ENCODE assay signal across 1 cellular context in the genomic region with DNA sequence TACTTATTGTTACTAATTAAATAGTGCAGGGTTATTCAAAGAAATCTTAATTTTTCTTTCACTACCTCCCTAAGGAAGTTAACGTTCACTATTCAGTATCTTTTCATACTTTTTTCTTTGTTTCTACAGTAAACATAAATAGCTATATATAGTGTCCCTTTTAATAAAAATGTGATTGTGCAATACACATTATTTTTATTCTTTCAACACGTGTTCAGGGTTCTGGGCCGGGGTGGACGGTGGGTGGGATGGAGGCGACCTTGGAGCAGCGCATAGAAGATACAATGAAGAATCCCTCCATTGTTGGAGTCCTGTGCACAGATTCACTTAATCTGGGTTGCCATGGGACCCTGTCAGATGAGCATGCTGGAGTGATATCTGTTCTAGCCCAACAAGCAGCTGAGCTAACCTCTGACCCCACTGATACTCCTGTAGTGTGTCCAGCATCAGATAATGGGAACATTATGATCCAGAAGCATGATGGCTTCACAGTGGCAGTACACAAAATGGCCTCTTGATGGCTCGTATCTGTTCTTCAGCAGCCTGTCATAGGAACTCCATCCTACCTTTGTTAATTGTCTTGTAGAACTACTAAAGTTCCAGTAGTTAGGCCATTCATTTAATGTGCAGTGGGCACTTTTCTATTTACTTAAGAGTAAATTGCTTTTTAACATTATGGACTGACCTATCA.
TF ChIP-seq lines count a peak whose summit lies in the region.

No MANE protein-coding gene starts in this region.

TF ChIP-seq in HepG2, 621 proteins besides CTCF, POLR2A, EP300 and RAD21 (continued from another document):
- TF ChIP-seq, protein P1, sequence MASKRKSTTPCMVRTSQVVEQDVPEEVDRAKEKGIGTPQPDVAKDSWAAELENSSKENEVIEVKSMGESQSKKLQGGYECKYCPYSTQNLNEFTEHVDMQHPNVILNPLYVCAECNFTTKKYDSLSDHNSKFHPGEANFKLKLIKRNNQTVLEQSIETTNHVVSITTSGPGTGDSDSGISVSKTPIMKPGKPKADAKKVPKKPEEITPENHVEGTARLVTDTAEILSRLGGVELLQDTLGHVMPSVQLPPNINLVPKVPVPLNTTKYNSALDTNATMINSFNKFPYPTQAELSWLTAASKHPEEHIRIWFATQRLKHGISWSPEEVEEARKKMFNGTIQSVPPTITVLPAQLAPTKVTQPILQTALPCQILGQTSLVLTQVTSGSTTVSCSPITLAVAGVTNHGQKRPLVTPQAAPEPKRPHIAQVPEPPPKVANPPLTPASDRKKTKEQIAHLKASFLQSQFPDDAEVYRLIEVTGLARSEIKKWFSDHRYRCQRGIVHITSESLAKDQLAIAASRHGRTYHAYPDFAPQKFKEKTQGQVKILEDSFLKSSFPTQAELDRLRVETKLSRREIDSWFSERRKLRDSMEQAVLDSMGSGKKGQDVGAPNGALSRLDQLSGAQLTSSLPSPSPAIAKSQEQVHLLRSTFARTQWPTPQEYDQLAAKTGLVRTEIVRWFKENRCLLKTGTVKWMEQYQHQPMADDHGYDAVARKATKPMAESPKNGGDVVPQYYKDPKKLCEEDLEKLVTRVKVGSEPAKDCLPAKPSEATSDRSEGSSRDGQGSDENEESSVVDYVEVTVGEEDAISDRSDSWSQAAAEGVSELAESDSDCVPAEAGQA (IDR thresholded peaks at IDR 0.05; ENCODE audit: low read depth): no peak
- TF ChIP-seq, protein P1 (CRISPR knock-in tag; IDR thresholded peaks at IDR 0.05; ENCODE audit: borderline replicate concordance): no peak
- TF ChIP-seq ZNF619 (CRISPR knock-in tag; IDR thresholded peaks at IDR 0.05) (no peak), CC2D1A (CRISPR knock-in tag; IDR thresholded peaks at IDR 0.05) (no peak)
